In the genomic region with DNA sequence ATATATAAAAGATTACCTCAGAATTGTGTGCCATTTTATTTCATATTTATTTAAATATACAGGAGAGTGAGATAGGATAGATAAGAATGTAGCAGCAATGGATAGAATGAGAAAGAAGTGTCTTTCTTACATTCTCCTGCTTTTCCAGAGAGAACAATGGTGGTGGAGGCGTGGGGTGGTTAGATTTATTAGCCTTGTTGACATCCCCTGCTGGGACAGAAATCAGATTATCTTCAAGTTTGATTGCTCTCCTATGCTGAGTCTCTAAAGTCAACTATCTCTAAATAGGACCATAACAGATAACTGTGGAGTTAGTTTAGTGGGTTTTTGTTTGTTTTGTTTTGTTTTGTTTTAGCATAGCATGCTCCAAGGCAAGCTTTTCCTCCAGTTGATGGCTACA, we compare ENCODE assay signal across 27 cellular contexts.
"Had no signal": no experiment of that assay in that cellular context is flagged by ENCODE, and none has a peak within 500 bp of the region (broad histone marks: within the 10 kb centered on the region; RNA-seq: fewer than 3 reads in every experiment).

No MANE protein-coding gene starts in this region.

- H3K36me3 Mint-ChIP-seq: naive thymus-derived CD4-positive, alpha-beta T cell; natural killer cell treated with Interleukin-12 subunit alpha and Interleukin-12 subunit beta and Interleukin-15 and Interleukin-18, amount 100 ng/mL, for 72 hours; stimulated activated naive B cell treated with anti-CD40 and anti-IgM and Interleukin-4, amounts not matched to agents 10 μg/mL and 1 μg/mL and 100 μg/mL, for 72 hours had no signal

- H3K27ac Mint-ChIP-seq: naive thymus-derived CD4-positive, alpha-beta T cell; natural killer cell treated with Interleukin-12 subunit alpha and Interleukin-12 subunit beta and Interleukin-15 and Interleukin-18, amount 100 ng/mL, for 72 hours; stimulated activated naive B cell treated with anti-CD40 and anti-IgM and Interleukin-4, amounts not matched to agents 10 μg/mL and 1 μg/mL and 100 μg/mL, for 72 hours had no signal

- H3K27ac ChIP-seq: left ventricle myocardium inferior, pancreas, prostate gland, skin epidermis, stomach, testis, thyroid gland, transverse colon, upper lobe of left lung, vagina had no signal

- H3K4me3 Mint-ChIP-seq: naive thymus-derived CD4-positive, alpha-beta T cell; natural killer cell treated with Interleukin-12 subunit alpha and Interleukin-12 subunit beta and Interleukin-15 and Interleukin-18, amount 100 ng/mL, for 72 hours; stimulated activated naive B cell treated with anti-CD40 and anti-IgM and Interleukin-4, amounts not matched to agents 10 μg/mL and 1 μg/mL and 100 μg/mL, for 72 hours had no signal

- H3K4me3 ChIP-seq: left ventricle myocardium inferior, lung, mucosa of descending colon, pancreas, prostate gland, skin epidermis, stomach, testis, thyroid gland, transverse colon, upper lobe of left lung, vagina had no signal

- DNase-seq: islet precursor cell; left ventricle myocardium inferior; midbrain; mucosa of descending colon; naive thymus-derived CD4-positive, alpha-beta T cell; nucleus accumbens; pancreas; posterior cingulate gyrus; retina; right cardiac atrium; stimulated activated CD4-positive, alpha-beta T cell treated with anti-CD3 and anti-CD28 coated beads, Interleukin-12 subunit alpha, Interleukin-12 subunit beta, amount 100 ng/mL, for 4 hours; stimulated activated CD4-positive, alpha-beta T cell treated with anti-CD3 and anti-CD28 coated beads, Interleukin-15, amount 100 ng/mL, for 24 hours; stimulated activated CD4-positive, alpha-beta T cell treated with anti-CD3 and anti-CD28 coated beads, Interleukin-2, amount 100 ng/mL, for 24 hours; stimulated activated CD4-positive, alpha-beta T cell treated with anti-CD3 and anti-CD28 coated beads, Interleukin-4, amount 100 ng/mL, for 1 hour; stimulated activated naive B cell treated with anti-CD40 and anti-IgM and Interleukin-4, amounts not matched to agents 10 μg/mL and 1 μg/mL and 100 μg/mL, for 72 hours; stimulated activated naive CD8-positive, alpha-beta T cell treated with anti-CD3 and anti-CD28 coated beads, Interleukin-15, Interleukin-2, amounts not matched to agents 100 U/mL and 50 U/mL, for 24 hours; stomach; testis; thyroid gland; transverse colon; upper lobe of left lung had no signal

- ATAC-seq: mucosa of descending colon; naive thymus-derived CD4-positive, alpha-beta T cell; natural killer cell treated with Interleukin-12 subunit alpha and Interleukin-12 subunit beta and Interleukin-15 and Interleukin-18, amount 100 ng/mL, for 72 hours; pancreas; right cardiac atrium; sciatic nerve; stimulated activated naive B cell treated with anti-CD40 and anti-IgM and Interleukin-4, amounts not matched to agents 10 μg/mL and 1 μg/mL and 100 μg/mL, for 72 hours; stimulated activated naive CD8-positive, alpha-beta T cell treated with anti-CD3 and anti-CD28 coated beads, Interleukin-15, Interleukin-2, amounts not matched to agents 100 U/mL and 50 U/mL, for 24 hours had no signal

- H3K4me1 Mint-ChIP-seq: naive thymus-derived CD4-positive, alpha-beta T cell; stimulated activated naive B cell treated with anti-CD40 and anti-IgM and Interleukin-4, amounts not matched to agents 10 μg/mL and 1 μg/mL and 100 μg/mL, for 72 hours had no signal

- H3K27me3 ChIP-seq: pancreas, stomach, testis, thyroid gland, transverse colon, upper lobe of left lung, vagina had no signal

- H3K36me3 ChIP-seq: left ventricle myocardium inferior, pancreas, prostate gland, stomach, thyroid gland, transverse colon, upper lobe of left lung, vagina had no signal

- H3K9me3 ChIP-seq: left ventricle myocardium inferior, pancreas, prostate gland, stomach, testis, thyroid gland, transverse colon, upper lobe of left lung, vagina had no signal

- H3K4me1 ChIP-seq: left ventricle myocardium inferior, pancreas, prostate gland, stomach, testis, thyroid gland, transverse colon, upper lobe of left lung, vagina had no signal

- H3K27me3 Mint-ChIP-seq: naive thymus-derived CD4-positive, alpha-beta T cell; natural killer cell treated with Interleukin-12 subunit alpha and Interleukin-12 subunit beta and Interleukin-15 and Interleukin-18, amount 100 ng/mL, for 72 hours; stimulated activated naive B cell treated with anti-CD40 and anti-IgM and Interleukin-4, amounts not matched to agents 10 μg/mL and 1 μg/mL and 100 μg/mL, for 72 hours had no signal
